Comparison of ENCODE assay signal across 20 cellular contexts in genomic region chr1:3679799-3680453, GRCh38. TPM values are rescaled to one million over a fixed set of nuclear protein-coding genes. Genes with fewer than 3 reads are reported as not detected.
DNase-seq lines count a peak whose midpoint lies in the region; ATAC-seq and FAIRE-seq lines count a peak whose summit lies in the region.
"Had no signal": no experiment of that assay in that cellular context is flagged by ENCODE, and none has a peak within 500 bp of the region (broad histone marks: within the 10 kb centered on the region; RNA-seq: fewer than 3 reads in every experiment).

No MANE protein-coding gene starts in this region.

- DNase-seq in Right ventricle myocardium inferior (ENCODE audit: missing footprints) (peak; percentile 23), left ventricle myocardium superior (no peak), GM18507 (ENCODE audit: extremely low spot score, insufficient read length, low read depth) (no peak), neuronal stem cell (ENCODE audit: low spot score) (no peak), MG63 (no peak), AML-193 (lab: John Stamatoyannopoulos, UW) (no peak), NCI-H345 treated with DMSO at 0.1 percent for 48 hours (lab: John Stamatoyannopoulos, UW; ENCODE audit: unreplicated experiment) (no peak)
- no peak for DNase-seq in central memory CD8-positive, alpha-beta T cell (ENCODE audit: low spot score in 2 of 2)
- DNase-seq: C1 segment of cervical spinal cord, NCI-H1105, NCI-H1694, NCI-H2081 treated with DMSO at 0.1 percent for 48 hours, NCI-H2227 treated with DMSO at 0.1 percent for 48 hours, NCI-H524 had no signal

- H2BK120ac ChIP-seq in neuronal stem cell (ENCODE audit: low read depth, low read length): no peak overlapping the region

- H4K8ac ChIP-seq in neuronal stem cell (ENCODE audit: low read depth, low read length): no peak overlapping the region

- peaks cover 4% of the 10 kb centered on the region for H3K9me3 Mint-ChIP-seq in central memory CD8-positive, alpha-beta T cell

- no peak overlapping the region for H4K91ac ChIP-seq in neuronal stem cell (ENCODE audit: low read depth, low read length, poor library complexity)

- WGBS in neuronal stem cell (ENCODE audit: extremely low coverage in 2 of 2, insufficient read length in 2 of 2, insufficient replicate concordance in 1 of 2), 2 donors: no CpG with 5 or more reads among the region's 9 CpGs

- H3K4me3 ChIP-seq in neuronal stem cell (ENCODE audit: low read length in 2 of 2) (peak overlapping the region in 1 of 2 donors; percentile 19), MG63 (no peak overlapping the region)
- H3K4me3 ChIP-seq: PC-9, SJSA1 had no signal

- peaks cover 0 to 11% of the 10 kb centered on the region in 2 donors for H3K4me1 ChIP-seq in neuronal stem cell (ENCODE audit: control insufficient read depth in 2 of 2, insufficient read depth in 1 of 2, low read depth in 1 of 2, low read length in 2 of 2)
- H3K4me1 ChIP-seq: SJSA1 had no signal

- intact Hi-C loops in Right ventricle myocardium inferior (cut with DNase I) (no loop called here), left ventricle myocardium superior (cut with micrococcal nuclease) (no loop called here)

- no peak overlapping the region for H3K4ac ChIP-seq in neuronal stem cell (ENCODE audit: low read length)

- ATAC-seq in Right ventricle myocardium inferior (no peak), left ventricle myocardium superior (no peak)
- ATAC-seq in central memory CD8-positive, alpha-beta T cell (replicated peaks; ENCODE audit: extremely low read depth, poor library complexity, severe bottlenecking): no peak

- H3K36me3 ChIP-seq in neuronal stem cell (replicated peaks in 1 of 2; ENCODE audit: control insufficient read depth in 2 of 2, insufficient read depth in 2 of 2, low read length in 2 of 2) (no peaks in the 10 kb centered on the region), MG63 (no peaks in the 10 kb centered on the region)
- H3K36me3 ChIP-seq: SJSA1 had no signal

- peaks cover 19% of the 10 kb centered on the region for H3K4me1 Mint-ChIP-seq in central memory CD8-positive, alpha-beta T cell

- H2AK5ac ChIP-seq in neuronal stem cell (ENCODE audit: low read depth, low read length): peak overlapping the region; percentile 97

- no peak overlapping the region for H2BK15ac ChIP-seq in neuronal stem cell (ENCODE audit: low read length)

- no peak overlapping the region for H3K23ac ChIP-seq in neuronal stem cell (ENCODE audit: low read depth, low read length, poor library complexity)

- peaks cover 3% of the 10 kb centered on the region for H3K36me3 Mint-ChIP-seq in central memory CD8-positive, alpha-beta T cell (ENCODE audit: insufficient read depth)

- H3K27ac ChIP-seq in neuronal stem cell (replicated peaks; ENCODE audit: low read length): no peak overlapping the region
- H3K27ac ChIP-seq: PC-9, SJSA1 had no signal

- H3K27ac Mint-ChIP-seq in central memory CD8-positive, alpha-beta T cell (ENCODE audit: low read depth): peak overlapping the region; percentile 30

- H3K4me3 Mint-ChIP-seq in central memory CD8-positive, alpha-beta T cell: no peak overlapping the region

- H3K27me3 Mint-ChIP-seq in central memory CD8-positive, alpha-beta T cell: peaks cover 11% of the 10 kb centered on the region

- H2AFZ ChIP-seq in neuronal stem cell (ENCODE audit: low read length): no peak overlapping the region
- H2AFZ ChIP-seq: PC-9 had no signal

- FAIRE-seq in GM18507 (lab: Jason Lieb, UNC): peak; percentile 45
- FAIRE-seq: A204.1, D721Med, H54, HTR-8/SVneo had no signal

- H3K9me3 ChIP-seq in neuronal stem cell (replicated peaks in 1 of 2; ENCODE audit: control insufficient read depth in 2 of 2, insufficient read depth in 1 of 2, low read depth in 1 of 2, low read length in 2 of 2) (no peaks in the 10 kb centered on the region), MG63 (no peaks in the 10 kb centered on the region)
- H3K9me3 ChIP-seq: SJSA1 had no signal

- H3K9ac ChIP-seq in neuronal stem cell (ENCODE audit: low read depth, low read length, poor library complexity): no peak overlapping the region

- H3K14ac ChIP-seq in neuronal stem cell (ENCODE audit: low read length): no peak overlapping the region

- H2BK5ac ChIP-seq in neuronal stem cell (ENCODE audit: low read length): no peak overlapping the region

- H3K79me1 ChIP-seq in neuronal stem cell (ENCODE audit: low read depth, low read length): peaks cover 2% of the 10 kb centered on the region

- H3K18ac ChIP-seq in neuronal stem cell (ENCODE audit: low read length): no peak overlapping the region

- H3K27me3 ChIP-seq in neuronal stem cell (ENCODE audit: control insufficient read depth in 3 of 3, insufficient read depth in 3 of 3, low read depth in 1 of 3, low read length in 3 of 3): peaks cover 0 to 71% (median 9%) of the 10 kb centered on the region in 3 experiments
- H3K27me3 ChIP-seq in MG63: no peaks in the 10 kb centered on the region
- H3K27me3 ChIP-seq: SJSA1 had no signal

- H3K4me2 ChIP-seq in neuronal stem cell (ENCODE audit: insufficient read depth, low read length, poor library complexity, severe bottlenecking): no peak overlapping the region
- H3K4me2 ChIP-seq: PC-9 had no signal

- no peak overlapping the region for H2BK12ac ChIP-seq in neuronal stem cell (ENCODE audit: low read length)

RNA-seq across cellular contexts. Expression of gene TP73, which starts 27.6 kb away (rescaled TPM):
- 0.14 TPM for total RNA-seq in Right ventricle myocardium inferior
- 0.05 TPM for total RNA-seq in left ventricle myocardium superior
- polyA plus RNA-seq in neuronal stem cell (2013, experiment 1 of 2): 0.18 TPM
- polyA plus RNA-seq in neuronal stem cell (2013, experiment 2 of 2): 0.19 TPM
- 3.1 and 8.3 TPM in 2 replicates for total RNA-seq in MG63 (2014; rRNA removed; shearing (Covaris generic); ENCODE audit: low replicate concordance)

RNA-seq across cellular contexts. Expression of gene WRAP73, which starts 30.0 kb away (rescaled TPM):
- total RNA-seq in Right ventricle myocardium inferior (14.6 TPM), left ventricle myocardium superior (12.5 TPM)
- 24.6 TPM for polyA plus RNA-seq in neuronal stem cell (2013, experiment 1 of 2)
- polyA plus RNA-seq in neuronal stem cell (2013, experiment 2 of 2): 25.7 TPM
- total RNA-seq in MG63 (2014; rRNA removed; shearing (Covaris generic); ENCODE audit: low replicate concordance): 37.6 and 52.7 TPM in 2 replicates

RNA-seq across cellular contexts. Expression of gene TPRG1L, which starts 55.1 kb away (rescaled TPM):
- total RNA-seq in Right ventricle myocardium inferior (46.1 TPM), left ventricle myocardium superior (48.6 TPM)
- polyA plus RNA-seq in neuronal stem cell (2013, experiment 1 of 2): 13.4 TPM
- 13.2 TPM for polyA plus RNA-seq in neuronal stem cell (2013, experiment 2 of 2)
- total RNA-seq in MG63 (2014; rRNA removed; shearing (Covaris generic); ENCODE audit: low replicate concordance): 32.4 and 34.5 TPM in 2 replicates
